Comparison of ENCODE assay signal across 8 cellular contexts in the genomic region with DNA sequence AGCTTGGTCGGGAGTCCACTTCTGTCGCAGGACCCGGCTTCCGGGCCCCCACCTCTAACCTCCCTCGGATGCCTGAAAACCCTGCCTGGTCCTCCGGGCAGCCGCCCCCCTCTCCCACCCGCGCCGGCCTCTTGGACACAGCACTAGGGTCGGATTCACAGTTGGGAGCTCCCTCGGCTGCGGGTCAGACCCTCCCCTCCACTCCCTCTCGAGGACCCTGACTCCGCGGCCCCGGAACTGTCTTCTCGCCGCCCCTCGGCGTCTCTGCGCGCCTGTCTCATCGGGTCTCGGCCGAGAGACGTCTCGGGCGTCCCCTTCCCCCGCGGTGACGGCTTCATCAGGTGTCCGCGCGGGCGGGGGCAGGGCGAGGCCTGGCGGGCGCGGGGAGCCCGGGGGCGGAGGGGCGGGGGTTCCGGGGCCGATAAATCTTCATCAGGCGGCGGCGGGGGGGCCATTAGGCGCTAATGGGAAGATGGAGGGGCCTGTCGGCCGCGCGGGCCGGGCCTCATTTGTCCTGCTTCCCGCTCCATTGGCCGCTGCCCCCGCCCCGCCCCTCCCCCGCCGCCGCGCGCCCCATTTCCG. TPM values are rescaled to one million over a fixed set of nuclear protein-coding genes. Genes with fewer than 3 reads are reported as not detected.
DNase-seq lines count a peak whose midpoint lies in the region; ATAC-seq and TF ChIP-seq lines count a peak whose summit lies in the region.

No MANE protein-coding gene starts in this region.

- H3K27me3 ChIP-seq in CD4-positive, alpha-beta T cell (ENCODE audit: control insufficient read depth, insufficient read depth, low read length): no peaks in the 10 kb centered on the region

- peak overlapping the region; percentile 91 for H3K27ac Mint-ChIP-seq in CD4-positive, alpha-beta T cell

- H3K4me3 ChIP-seq in iPS-11a (ENCODE audit: low read depth, low read length): peak overlapping the region; percentile 17

- peak in 7 of 10 experiments; percentile 26 to 73 (median 51) for DNase-seq in CD4-positive, alpha-beta T cell
- DNase-seq in NCI-H1105 (lab: John Stamatoyannopoulos, UW) (peak; percentile 47), activated T-helper 1 cell treated with Interleukin-2 at 50 U/mL for 16 hours (ENCODE audit: low read depth) (peak; percentile 18), putamen (ENCODE audit: low spot score) (no peak), erythroblast (lab: John Stamatoyannopoulos, UW) (no peak)
- DNase-seq in stimulated activated CD4-positive, alpha-beta T cell treated with anti-CD3 and anti-CD28 coated beads, Interleukin-4, amount 100 ng/mL, for 24 hours: peak; percentile 55

- no peaks in the 10 kb centered on the region for H3K27me3 Mint-ChIP-seq in CD4-positive, alpha-beta T cell

- H3K9me3 ChIP-seq in CD4-positive, alpha-beta T cell (ENCODE audit: control insufficient read depth, low read length): no peaks in the 10 kb centered on the region

- peak; percentile 33 for ATAC-seq in CD4-positive, alpha-beta T cell (ENCODE audit: poor library complexity)
- no peak for ATAC-seq in GM21737 (IDR thresholded peaks at IDR 0.05; ENCODE audit: unreplicated experiment)

- CTCF ChIA-PET in CD4-positive, alpha-beta T cell (lab: Charles Lee): no interaction called here

- intact Hi-C loops in CD4-positive, alpha-beta T cell (cut with DNase I, micrococcal nuclease): no loop called here

- POLR2A ChIA-PET in CD4-positive, alpha-beta T cell (lab: Charles Lee): interaction anchor here (0.7 to 1.7 kb wide), 4 partner anchors 12 to 80 kb away, joined by 3 to 4 read pairs (median 4); a partner anchor contains a TSS

- no peak overlapping the region for H3K27ac ChIP-seq in CD4-positive, alpha-beta T cell (ENCODE audit: low read depth, low read length)

- H3K4me3 Mint-ChIP-seq in CD4-positive, alpha-beta T cell: peak overlapping the region; percentile 63

- TF ChIP-seq CTCF in CD4-positive, alpha-beta T cell (IDR thresholded peaks at IDR 0.05): no peak

- peaks cover 50% of the 10 kb centered on the region for H3K4me1 Mint-ChIP-seq in CD4-positive, alpha-beta T cell (ENCODE audit: low read depth)

- no peaks in the 10 kb centered on the region for H3K9me3 Mint-ChIP-seq in CD4-positive, alpha-beta T cell

- no peak for TF ChIP-seq POLR2A in erythroblast (IDR thresholded peaks at IDR 0.05; ENCODE audit: low read length)

- H3K36me3 Mint-ChIP-seq in CD4-positive, alpha-beta T cell (ENCODE audit: low read depth): no peaks in the 10 kb centered on the region

RNA-seq across cellular contexts. Expression of a gene that starts 11.7 kb away (rescaled TPM):
- total RNA-seq in CD4-positive, alpha-beta T cell: 1 to 10 TPM; 7.7 to 8.9 TPM

RNA-seq across cellular contexts. Expression of a gene that starts 19.2 kb away (rescaled TPM):
- 100 to 1,000 TPM in 1 of 2 experiments, 10 to 100 TPM in 1; 96.0 to 102 TPM for total RNA-seq in CD4-positive, alpha-beta T cell

RNA-seq across cellular contexts. Expression of a gene that starts 54.1 kb away (rescaled TPM):
- 1 to 10 TPM; 3.2 to 4.6 TPM for total RNA-seq in CD4-positive, alpha-beta T cell

RNA-seq across cellular contexts. Expression of a gene that starts 57.0 kb away (rescaled TPM):
- 1,000 to 10,000 TPM; 1,019 to 1,047 TPM for total RNA-seq in CD4-positive, alpha-beta T cell

Comparison
In these comparisons a context has a peak if more than half of its experiments do, and no peak if none do; other contexts are left out.
1. DNase-seq: peak in CD4-positive, alpha-beta T cell (7 of 10), NCI-H1105 (single experiment), activated T-helper 1 cell treated with Interleukin-2 at 50 U/mL for 16 hours (single experiment) and stimulated activated CD4-positive, alpha-beta T cell treated with anti-CD3 and anti-CD28 coated beads, Interleukin-4, amount 100 ng/mL, for 24 hours (single experiment); none in putamen (single experiment) and erythroblast (0 of 2).